15 cellular contexts compared by ENCODE assay signal in the genomic region with DNA sequence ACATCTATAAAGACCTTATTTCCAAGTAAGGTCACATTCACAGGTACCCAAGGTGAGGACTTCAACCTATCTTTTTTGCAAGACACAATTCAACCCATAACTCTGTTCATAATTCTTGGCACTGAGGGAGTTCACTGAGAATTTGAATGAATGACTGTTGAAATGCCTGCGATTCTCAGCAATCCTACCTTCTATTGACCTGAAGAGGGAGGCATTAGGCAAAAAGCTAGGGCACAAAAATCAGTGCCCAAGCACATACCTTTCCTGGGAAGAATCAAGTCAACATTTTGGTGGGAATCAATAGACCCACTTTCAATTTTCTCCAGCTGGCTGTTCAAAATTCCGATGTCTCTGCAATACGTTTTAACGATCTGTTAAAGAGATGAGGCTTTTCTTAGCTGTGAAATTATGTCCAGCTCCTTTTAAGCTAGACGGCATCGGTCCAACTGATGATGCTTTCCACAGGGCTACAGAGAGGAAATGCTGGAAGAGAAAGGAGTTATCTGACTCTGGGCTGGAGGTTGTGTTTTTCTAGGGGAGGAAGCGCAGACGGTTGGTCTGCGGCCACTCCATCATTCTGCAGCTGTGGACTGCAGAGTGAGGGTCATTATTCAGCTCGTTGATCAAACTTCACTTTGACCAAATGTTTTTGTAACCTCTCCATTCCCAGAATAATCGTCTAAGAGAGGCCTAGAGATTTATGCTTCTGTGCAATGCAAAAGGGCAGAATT. TPM values are rescaled to one million over a fixed set of nuclear protein-coding genes. Genes with fewer than 3 reads are reported as not detected.
DNase-seq lines count a peak whose midpoint lies in the region; TF ChIP-seq lines count a peak whose summit lies in the region.
"Had no signal": no experiment of that assay in that cellular context is flagged by ENCODE, and none has a peak within 500 bp of the region (broad histone marks: within the 10 kb centered on the region; RNA-seq: fewer than 3 reads in every experiment).

No MANE protein-coding gene starts in this region.

- H3K9me3 ChIP-seq in endodermal cell (ENCODE audit: control insufficient read depth, low read length), result no peaks in the 10 kb centered on the region
- H3K9me3 ChIP-seq: upper lobe of right lung had no signal

- H3K4me1 Mint-ChIP-seq in endodermal cell, result no peaks in the 10 kb centered on the region
- H3K4me1 Mint-ChIP-seq in activated T-helper 2 cell treated with anti-CD3 and anti-CD28 coated beads, Interferon-gamma antibody, Interleukin-2, Interleukin-4, amounts not matched to agents 10 μg/mL and 5 μg/mL and 100 μg/mL, durations not matched to agents 14 hours and 24 hours and 36 hours (ENCODE audit: low read depth), result peaks cover 5% of the 10 kb centered on the region

- no peaks in the 10 kb centered on the region for H3K27me3 ChIP-seq in endodermal cell (ENCODE audit: control insufficient read depth, insufficient read depth, low read length, poor library complexity, severe bottlenecking)
- H3K27me3 ChIP-seq in H7 (ENCODE audit: control insufficient read depth, insufficient read depth, low read length), result no peaks in the 10 kb centered on the region
- H3K27me3 ChIP-seq: upper lobe of right lung had no signal

- H3K4me1 ChIP-seq in endodermal cell (ENCODE audit: control insufficient read depth, insufficient read depth, low read length), result no peaks in the 10 kb centered on the region
- H3K4me1 ChIP-seq: parathyroid adenoma had no signal

- H3K9me3 Mint-ChIP-seq in endodermal cell, result peaks cover 5% of the 10 kb centered on the region
- H3K9me3 Mint-ChIP-seq in activated T-helper 2 cell treated with anti-CD3 and anti-CD28 coated beads, Interferon-gamma antibody, Interleukin-2, Interleukin-4, amounts not matched to agents 10 μg/mL and 5 μg/mL and 100 μg/mL, durations not matched to agents 14 hours and 24 hours and 36 hours, result no peaks in the 10 kb centered on the region

- no peaks in the 10 kb centered on the region for H3K36me3 Mint-ChIP-seq in endodermal cell (ENCODE audit: low read depth)
- H3K36me3 Mint-ChIP-seq in activated T-helper 2 cell treated with anti-CD3 and anti-CD28 coated beads, Interferon-gamma antibody, Interleukin-2, Interleukin-4, amounts not matched to agents 10 μg/mL and 5 μg/mL and 100 μg/mL, durations not matched to agents 14 hours and 24 hours and 36 hours (ENCODE audit: low read depth), result no peaks in the 10 kb centered on the region

- 91% methylated on average over 10 to 11 of the region's 11 CpGs for WGBS in endodermal cell (ENCODE audit: insufficient coverage in 1 of 2, insufficient read length in 1 of 2), 2 experiments

- DNase-seq in AG10803 (ENCODE audit: low read depth), result no peak
- DNase-seq in NCI-H226, result peak; percentile 31
- no peak for DNase-seq in endodermal cell
- peak; percentile 35 for DNase-seq in mucosa of gallbladder (ENCODE audit: low spot score)
- DNase-seq in activated T-helper 2 cell treated with anti-CD3 and anti-CD28 coated beads, Interferon-gamma antibody, Interleukin-2, Interleukin-4, amounts not matched to agents 10 μg/mL and 5 μg/mL and 100 μg/mL, durations not matched to agents 14 hours and 24 hours and 36 hours (ENCODE audit: low spot score), result no peak
- DNase-seq in AG08396 (ENCODE audit: low spot score), result no peak
- no peak for DNase-seq in GOT3 (lab: John Stamatoyannopoulos, UW)
- DNase-seq in H7, result no peak
- DNase-seq: activated CD4-positive, alpha-beta T cell treated with anti-CD3 and anti-CD28 coated beads, Interleukin-2, amount 10 ng/mL, durations not matched to agents 24 days and 14 days; DMS 273 treated with DMSO at 0.1 percent for 48 hours; upper lobe of right lung had no signal

- H3K4me3 ChIP-seq in AG10803 (ENCODE audit: low read length) (no peak overlapping the region), endodermal cell (ENCODE audit: low read length) (no peak overlapping the region), H7 (ENCODE audit: insufficient read depth, low read depth, low read length) (no peak overlapping the region)
- H3K4me3 ChIP-seq: upper lobe of right lung had no signal

- H3K4me3 Mint-ChIP-seq in endodermal cell, result no peak overlapping the region
- H3K4me3 Mint-ChIP-seq in activated T-helper 2 cell treated with anti-CD3 and anti-CD28 coated beads, Interferon-gamma antibody, Interleukin-2, Interleukin-4, amounts not matched to agents 10 μg/mL and 5 μg/mL and 100 μg/mL, durations not matched to agents 14 hours and 24 hours and 36 hours (ENCODE audit: low read depth), result no peak overlapping the region
- H3K4me3 Mint-ChIP-seq: activated CD4-positive, alpha-beta T cell treated with anti-CD3 and anti-CD28 coated beads, Interleukin-2, amount 10 ng/mL, durations not matched to agents 24 days and 14 days had no signal

- no peak overlapping the region for H3K27ac ChIP-seq in endodermal cell (ENCODE audit: low read depth, low read length)
- H3K27ac ChIP-seq: parathyroid adenoma, upper lobe of right lung had no signal

- H3K27me3 Mint-ChIP-seq in endodermal cell (ENCODE audit: insufficient read depth), result peaks cover 2% of the 10 kb centered on the region
- peaks cover 3% of the 10 kb centered on the region for H3K27me3 Mint-ChIP-seq in activated T-helper 2 cell treated with anti-CD3 and anti-CD28 coated beads, Interferon-gamma antibody, Interleukin-2, Interleukin-4, amounts not matched to agents 10 μg/mL and 5 μg/mL and 100 μg/mL, durations not matched to agents 14 hours and 24 hours and 36 hours (ENCODE audit: low read depth)

- H3K9ac ChIP-seq in endodermal cell (ENCODE audit: extremely low read depth, low read length, poor library complexity, severe bottlenecking), result no peak overlapping the region
- H3K9ac ChIP-seq: parathyroid adenoma had no signal

- intact Hi-C loops in activated T-helper 2 cell treated with anti-CD3 and anti-CD28 coated beads, Interferon-gamma antibody, Interleukin-2, Interleukin-4, amounts not matched to agents 10 μg/mL and 5 μg/mL and 100 μg/mL, durations not matched to agents 14 hours and 24 hours and 36 hours (cut with micrococcal nuclease), result loop anchor here (5.0 to 10.0 kb wide), 3 partner anchors 59 to 474 kb away; no protein-coding TSS in a partner anchor

- H3K36me3 ChIP-seq in endodermal cell (ENCODE audit: control insufficient read depth, insufficient read depth, low read length) (no peaks in the 10 kb centered on the region), H7 (replicated peaks; ENCODE audit: control insufficient read depth, insufficient read depth, low read length) (no peaks in the 10 kb centered on the region)
- H3K36me3 ChIP-seq: upper lobe of right lung had no signal

- H3K27ac Mint-ChIP-seq in endodermal cell, result no peak overlapping the region
- no peak overlapping the region for H3K27ac Mint-ChIP-seq in activated T-helper 2 cell treated with anti-CD3 and anti-CD28 coated beads, Interferon-gamma antibody, Interleukin-2, Interleukin-4, amounts not matched to agents 10 μg/mL and 5 μg/mL and 100 μg/mL, durations not matched to agents 14 hours and 24 hours and 36 hours
- H3K27ac Mint-ChIP-seq: activated CD4-positive, alpha-beta T cell treated with anti-CD3 and anti-CD28 coated beads, Interleukin-2, amount 10 ng/mL, durations not matched to agents 24 days and 14 days had no signal

- TF ChIP-seq CTCF in AG10803 (conservative IDR thresholded peaks at IDR 0.05; ENCODE audit: low read length) (peak; percentile 12), endodermal cell (conservative IDR thresholded peaks at IDR 0.05) (peak; percentile 59)

RNA-seq across cellular contexts. Expression of a gene that starts 25.1 kb away (rescaled TPM):
- total RNA-seq in endodermal cell (under 1 TPM; 0.42 to 0.62 TPM), mucosa of gallbladder (6.6 TPM)
- 0.89 TPM for polyA plus RNA-seq in endodermal cell (2013, experiment 1 of 2)
- 0.58 TPM for polyA plus RNA-seq in endodermal cell (2013, experiment 2 of 2)
- not detected in 2 replicates for total RNA-seq in activated T-helper 2 cell treated with anti-CD3 and anti-CD28 coated beads, Interferon-gamma antibody, Interleukin-2, Interleukin-4, amounts not matched to agents 10 μg/mL and 5 μg/mL and 100 μg/mL, durations not matched to agents 14 hours and 24 hours and 36 hours
- 0.10 and 0.63 TPM in 2 replicates for total RNA-seq in H7 (2014; rRNA removed; shearing (Covaris generic))
- total RNA-seq: activated CD4-positive, alpha-beta T cell treated with anti-CD3 and anti-CD28 coated beads, Interleukin-2, amount 10 ng/mL, durations not matched to agents 24 days and 14 days; cardiac septum; mesenteric fat pad; T-helper 1 cell treated with Interleukin-12 subunit alpha and Interleukin-12 subunit beta and Interleukin-4 antibody, amounts not matched to agents 30 ng/mL and 1 ng/mL, for 36 hours had no signal

RNA-seq across cellular contexts. Expression of a gene that starts 51.1 kb away (rescaled TPM):
- 10 to 100 TPM; 23.4 to 28.9 TPM for total RNA-seq in endodermal cell
- 4.4 TPM for polyA plus RNA-seq in endodermal cell (2013, experiment 1 of 2)
- 4.5 TPM for polyA plus RNA-seq in endodermal cell (2013, experiment 2 of 2)
- total RNA-seq in mucosa of gallbladder, result 11.6 TPM
- 14.6 and 15.3 TPM in 2 replicates for total RNA-seq in activated T-helper 2 cell treated with anti-CD3 and anti-CD28 coated beads, Interferon-gamma antibody, Interleukin-2, Interleukin-4, amounts not matched to agents 10 μg/mL and 5 μg/mL and 100 μg/mL, durations not matched to agents 14 hours and 24 hours and 36 hours
- total RNA-seq in H7 (2014; rRNA removed; shearing (Covaris generic)), result 8.7 and 10.9 TPM in 2 replicates

Comparison
In these comparisons a context has a peak if more than half of its experiments do, and no peak if none do; other contexts are left out.
1. DNase-seq: peak in NCI-H226 (single experiment) and mucosa of gallbladder (single experiment); none in AG10803 (single experiment), endodermal cell (single experiment), activated T-helper 2 cell treated with anti-CD3 and anti-CD28 coated beads, Interferon-gamma antibody, Interleukin-2, Interleukin-4, amounts not matched to agents 10 μg/mL and 5 μg/mL and 100 μg/mL, durations not matched to agents 14 hours and 24 hours and 36 hours (single experiment), AG08396 (single experiment), GOT3 (single experiment) and H7 (single experiment).